Comparison of ENCODE assay signal across 1 cellular context in genomic region chr19:1000095-1000494, GRCh38.
TF ChIP-seq lines count a peak whose summit lies in the region.

Gene GRIN3B, plus strand, starts transcription at chr19:1000419. Its CDS starts 19 bp downstream, at chr19:1000438.

TF ChIP-seq in HEK293, 187 proteins besides CTCF, POLR2A, EP300 and RAD21 (continued from another document):
- TF ChIP-seq, protein P1, sequence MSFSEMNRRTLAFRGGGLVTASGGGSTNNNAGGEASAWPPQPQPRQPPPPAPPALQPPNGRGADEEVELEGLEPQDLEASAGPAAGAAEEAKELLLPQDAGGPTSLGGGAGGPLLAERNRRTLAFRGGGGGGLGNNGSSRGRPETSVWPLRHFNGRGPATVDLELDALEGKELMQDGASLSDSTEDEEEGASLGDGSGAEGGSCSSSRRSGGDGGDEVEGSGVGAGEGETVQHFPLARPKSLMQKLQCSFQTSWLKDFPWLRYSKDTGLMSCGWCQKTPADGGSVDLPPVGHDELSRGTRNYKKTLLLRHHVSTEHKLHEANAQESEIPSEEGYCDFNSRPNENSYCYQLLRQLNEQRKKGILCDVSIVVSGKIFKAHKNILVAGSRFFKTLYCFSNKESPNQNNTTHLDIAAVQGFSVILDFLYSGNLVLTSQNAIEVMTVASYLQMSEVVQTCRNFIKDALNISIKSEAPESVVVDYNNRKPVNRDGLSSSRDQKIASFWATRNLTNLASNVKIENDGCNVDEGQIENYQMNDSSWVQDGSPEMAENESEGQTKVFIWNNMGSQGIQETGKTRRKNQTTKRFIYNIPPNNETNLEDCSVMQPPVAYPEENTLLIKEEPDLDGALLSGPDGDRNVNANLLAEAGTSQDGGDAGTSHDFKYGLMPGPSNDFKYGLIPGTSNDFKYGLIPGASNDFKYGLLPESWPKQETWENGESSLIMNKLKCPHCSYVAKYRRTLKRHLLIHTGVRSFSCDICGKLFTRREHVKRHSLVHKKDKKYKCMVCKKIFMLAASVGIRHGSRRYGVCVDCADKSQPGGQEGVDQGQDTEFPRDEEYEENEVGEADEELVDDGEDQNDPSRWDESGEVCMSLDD (tag by site-specific recombination; IDR thresholded peaks at IDR 0.05): peak; percentile 63; the same call in 1 of the 2 replicates
- TF ChIP-seq MEIS1 (CRISPR knock-in tag; IDR thresholded peaks at IDR 0.05; ENCODE audit: borderline replicate concordance) (no peak), GLIS2 (tag by site-specific recombination; IDR thresholded peaks at IDR 0.05) (peak; percentile 78), ZNF664 (tag by site-specific recombination; IDR thresholded peaks at IDR 0.05) (no peak), ZNF211 (tag by site-specific recombination; IDR thresholded peaks at IDR 0.05; ENCODE audit: low read depth) (no peak), ZNF174 (tag by site-specific recombination; IDR thresholded peaks at IDR 0.05) (no peak), SETDB1 (IDR thresholded peaks at IDR 0.05; ENCODE audit: insufficient read length, low read length) (no peak), ZNF544 (tag by site-specific recombination; IDR thresholded peaks at IDR 0.05) (no peak), ZNF776 (tag by site-specific recombination; IDR thresholded peaks at IDR 0.05; ENCODE audit: borderline replicate concordance) (no peak), ZNF335 (tag by site-specific recombination; conservative IDR thresholded peaks at IDR 0.05) (peak; percentile 68), KLF9 (tag by site-specific recombination; IDR thresholded peaks at IDR 0.05; ENCODE audit: low read depth) (peak; percentile 45; the same call in 1 of the 2 replicates), PRDM1 (tag by site-specific recombination; IDR thresholded peaks at IDR 0.05) (no peak), ZNF10 (tag by site-specific recombination; IDR thresholded peaks at IDR 0.05) (peak; percentile 36), ZIC2 (tag by site-specific recombination; IDR thresholded peaks at IDR 0.05) (peak; percentile 61), BCL11B (tag by site-specific recombination; IDR thresholded peaks at IDR 0.05; ENCODE audit: low read depth) (peak; percentile 84), GLIS1 (tag by site-specific recombination; IDR thresholded peaks at IDR 0.05) (peak; percentile 75), ZNF155 (tag by site-specific recombination; IDR thresholded peaks at IDR 0.05) (no peak), ZFP69B (tag by site-specific recombination; IDR thresholded peaks at IDR 0.05) (0 out of 2 replicates have a peak, but pooled peaks have one; percentile 53), ZNF169 (tag by site-specific recombination; IDR thresholded peaks at IDR 0.05) (no peak), ZNF350 (tag by site-specific recombination; IDR thresholded peaks at IDR 0.05) (no peak), ZNF558 (tag by site-specific recombination; IDR thresholded peaks at IDR 0.05) (no peak), ZNF830 (tag by site-specific recombination; IDR thresholded peaks at IDR 0.05; ENCODE audit: low read depth) (no peak), ZNF202 (tag by site-specific recombination; IDR thresholded peaks at IDR 0.05; ENCODE audit: borderline replicate concordance) (no peak), ZNF629 (tag by site-specific recombination; IDR thresholded peaks at IDR 0.05) (peak; percentile 44), KLF1 (tag by site-specific recombination; IDR thresholded peaks at IDR 0.05) (peak; percentile 82), ZNF843 (tag by site-specific recombination; IDR thresholded peaks at IDR 0.05) (no peak), MYNN (tag by site-specific recombination; IDR thresholded peaks at IDR 0.05; ENCODE audit: borderline replicate concordance) (no peak), ZBTB7A (tag by site-specific recombination; IDR thresholded peaks at IDR 0.05; ENCODE audit: low read depth) (peak; percentile 93; the same call in 1 of the 2 replicates), ZNF24 (tag by site-specific recombination; IDR thresholded peaks at IDR 0.05) (0 out of 2 replicates have a peak, but pooled peaks have one; percentile 40), KLF16 (tag by site-specific recombination; IDR thresholded peaks at IDR 0.05) (peak; percentile 47; the same call in 1 of the 2 replicates), TCF7L2 (IDR thresholded peaks at IDR 0.05; ENCODE audit: borderline replicate concordance, low read depth, low read length) (no peak), ZSCAN30 (tag by site-specific recombination; IDR thresholded peaks at IDR 0.05) (peak; percentile 89), BCL11A (tag by site-specific recombination; IDR thresholded peaks at IDR 0.05; ENCODE audit: low read depth) (peak; percentile 85), SP7 (tag by site-specific recombination; IDR thresholded peaks at IDR 0.05) (peak; percentile 76), ZNF777 (tag by site-specific recombination; IDR thresholded peaks at IDR 0.05; ENCODE audit: borderline replicate concordance) (no peak), ZFHX2 (tag by site-specific recombination; conservative IDR thresholded peaks at IDR 0.05) (peak; percentile 65), IKZF3 (tag by site-specific recombination; IDR thresholded peaks at IDR 0.05) (peak; percentile 57; the same call in 1 of the 2 replicates), ZNF707 (tag by site-specific recombination; IDR thresholded peaks at IDR 0.05) (no peak), ZNF404 (tag by site-specific recombination; IDR thresholded peaks at IDR 0.05) (no peak), ZBTB20 (tag by site-specific recombination; IDR thresholded peaks at IDR 0.05) (peak; percentile 9; the same call in 1 of the 2 replicates), INSM2 (tag by site-specific recombination; IDR thresholded peaks at IDR 0.05) (no peak), ZNF112 (tag by site-specific recombination; IDR thresholded peaks at IDR 0.05) (no peak), SALL2 (tag by site-specific recombination; IDR thresholded peaks at IDR 0.05; ENCODE audit: borderline replicate concordance) (no peak), HIC1 (tag by site-specific recombination; IDR thresholded peaks at IDR 0.05) (peak; percentile 83), ZNF223 (tag by site-specific recombination; IDR thresholded peaks at IDR 0.05) (no peak), ZNF560 (tag by site-specific recombination; IDR thresholded peaks at IDR 0.05; ENCODE audit: borderline replicate concordance) (0 out of 2 replicates have a peak, but pooled peaks have one; percentile 6), ZNF610 (tag by site-specific recombination; IDR thresholded peaks at IDR 0.05; ENCODE audit: borderline replicate concordance) (no peak)
- TF ChIP-seq, protein P2, sequence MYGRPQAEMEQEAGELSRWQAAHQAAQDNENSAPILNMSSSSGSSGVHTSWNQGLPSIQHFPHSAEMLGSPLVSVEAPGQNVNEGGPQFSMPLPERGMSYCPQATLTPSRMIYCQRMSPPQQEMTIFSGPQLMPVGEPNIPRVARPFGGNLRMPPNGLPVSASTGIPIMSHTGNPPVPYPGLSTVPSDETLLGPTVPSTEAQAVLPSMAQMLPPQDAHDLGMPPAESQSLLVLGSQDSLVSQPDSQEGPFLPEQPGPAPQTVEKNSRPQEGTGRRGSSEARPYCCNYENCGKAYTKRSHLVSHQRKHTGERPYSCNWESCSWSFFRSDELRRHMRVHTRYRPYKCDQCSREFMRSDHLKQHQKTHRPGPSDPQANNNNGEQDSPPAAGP (tag by site-specific recombination; IDR thresholded peaks at IDR 0.05): peak; percentile 93
- TF ChIP-seq, protein P3, sequence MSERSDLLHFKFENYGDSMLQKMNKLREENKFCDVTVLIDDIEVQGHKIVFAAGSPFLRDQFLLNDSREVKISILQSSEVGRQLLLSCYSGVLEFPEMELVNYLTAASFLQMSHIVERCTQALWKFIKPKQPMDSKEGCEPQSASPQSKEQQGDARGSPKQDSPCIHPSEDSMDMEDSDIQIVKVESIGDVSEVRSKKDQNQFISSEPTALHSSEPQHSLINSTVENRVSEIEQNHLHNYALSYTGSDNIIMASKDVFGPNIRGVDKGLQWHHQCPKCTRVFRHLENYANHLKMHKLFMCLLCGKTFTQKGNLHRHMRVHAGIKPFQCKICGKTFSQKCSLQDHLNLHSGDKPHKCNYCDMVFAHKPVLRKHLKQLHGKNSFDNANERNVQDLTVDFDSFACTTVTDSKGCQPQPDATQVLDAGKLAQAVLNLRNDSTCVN (tag by site-specific recombination; optimal IDR thresholded peaks at IDR 0.05): peak; percentile 76
- TF ChIP-seq, protein P4, sequence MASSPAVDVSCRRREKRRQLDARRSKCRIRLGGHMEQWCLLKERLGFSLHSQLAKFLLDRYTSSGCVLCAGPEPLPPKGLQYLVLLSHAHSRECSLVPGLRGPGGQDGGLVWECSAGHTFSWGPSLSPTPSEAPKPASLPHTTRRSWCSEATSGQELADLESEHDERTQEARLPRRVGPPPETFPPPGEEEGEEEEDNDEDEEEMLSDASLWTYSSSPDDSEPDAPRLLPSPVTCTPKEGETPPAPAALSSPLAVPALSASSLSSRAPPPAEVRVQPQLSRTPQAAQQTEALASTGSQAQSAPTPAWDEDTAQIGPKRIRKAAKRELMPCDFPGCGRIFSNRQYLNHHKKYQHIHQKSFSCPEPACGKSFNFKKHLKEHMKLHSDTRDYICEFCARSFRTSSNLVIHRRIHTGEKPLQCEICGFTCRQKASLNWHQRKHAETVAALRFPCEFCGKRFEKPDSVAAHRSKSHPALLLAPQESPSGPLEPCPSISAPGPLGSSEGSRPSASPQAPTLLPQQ (tag by site-specific recombination; IDR thresholded peaks at IDR 0.05): peak; percentile 63
- TF ChIP-seq, protein P5, sequence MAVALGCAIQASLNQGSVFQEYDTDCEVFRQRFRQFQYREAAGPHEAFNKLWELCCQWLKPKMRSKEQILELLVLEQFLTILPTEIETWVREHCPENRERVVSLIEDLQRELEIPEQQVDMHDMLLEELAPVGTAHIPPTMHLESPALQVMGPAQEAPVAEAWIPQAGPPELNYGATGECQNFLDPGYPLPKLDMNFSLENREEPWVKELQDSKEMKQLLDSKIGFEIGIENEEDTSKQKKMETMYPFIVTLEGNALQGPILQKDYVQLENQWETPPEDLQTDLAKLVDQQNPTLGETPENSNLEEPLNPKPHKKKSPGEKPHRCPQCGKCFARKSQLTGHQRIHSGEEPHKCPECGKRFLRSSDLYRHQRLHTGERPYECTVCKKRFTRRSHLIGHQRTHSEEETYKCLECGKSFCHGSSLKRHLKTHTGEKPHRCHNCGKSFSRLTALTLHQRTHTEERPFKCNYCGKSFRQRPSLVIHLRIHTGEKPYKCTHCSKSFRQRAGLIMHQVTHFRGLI (tag by site-specific recombination; IDR thresholded peaks at IDR 0.05): peak; percentile 39; the same call in 1 of the 2 replicates
- TF ChIP-seq, protein P6, sequence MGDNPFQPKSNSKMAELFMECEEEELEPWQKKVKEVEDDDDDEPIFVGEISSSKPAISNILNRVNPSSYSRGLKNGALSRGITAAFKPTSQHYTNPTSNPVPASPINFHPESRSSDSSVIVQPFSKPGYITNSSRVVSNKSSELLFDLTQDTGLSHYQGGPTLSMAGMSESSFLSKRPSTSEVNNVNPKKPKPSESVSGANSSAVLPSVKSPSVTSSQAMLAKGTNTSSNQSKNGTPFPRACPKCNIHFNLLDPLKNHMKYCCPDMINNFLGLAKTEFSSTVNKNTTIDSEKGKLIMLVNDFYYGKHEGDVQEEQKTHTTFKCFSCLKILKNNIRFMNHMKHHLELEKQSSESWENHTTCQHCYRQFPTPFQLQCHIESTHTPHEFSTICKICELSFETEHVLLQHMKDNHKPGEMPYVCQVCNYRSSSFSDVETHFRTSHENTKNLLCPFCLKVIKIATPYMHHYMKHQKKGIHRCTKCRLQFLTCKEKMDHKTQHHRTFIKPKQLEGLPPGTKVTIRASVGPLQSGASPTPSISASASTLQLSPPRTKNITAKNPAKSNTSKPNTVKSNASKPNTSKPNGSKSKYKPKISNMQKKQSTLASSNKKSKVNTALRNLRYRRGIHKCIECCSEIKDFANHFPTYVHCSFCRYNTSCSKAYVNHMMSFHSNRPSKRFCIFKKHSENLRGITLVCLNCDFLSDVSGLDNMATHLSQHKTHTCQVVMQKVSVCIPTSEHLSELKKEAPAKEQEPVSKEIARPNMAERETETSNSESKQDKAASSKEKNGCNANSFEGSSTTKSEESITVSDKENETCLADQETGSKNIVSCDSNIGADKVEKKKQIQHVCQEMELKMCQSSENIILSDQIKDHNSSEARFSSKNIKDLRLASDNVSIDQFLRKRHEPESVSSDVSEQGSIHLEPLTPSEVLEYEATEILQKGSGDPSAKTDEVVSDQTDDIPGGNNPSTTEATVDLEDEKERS (tag by site-specific recombination; IDR thresholded peaks at IDR 0.05): no peak
TF ChIP-seq in HEK293: peak in this region for 58.
